In genomic region chrX:22594771-22595170, GRCh38 we compare ENCODE assay signal across 29 cellular contexts.
"Had no signal": no experiment of that assay in that cellular context is flagged by ENCODE, and none has a peak within 500 bp of the region (broad histone marks: within the 10 kb centered on the region; RNA-seq: fewer than 3 reads in every experiment).

No MANE protein-coding gene starts in this region.

- H3K9me3 Mint-ChIP-seq: stimulated activated memory B cell treated with anti-CD40 and anti-IgM and Interleukin-4, amounts not matched to agents 10 μg/mL and 1 μg/mL and 100 μg/mL, for 72 hours; stimulated activated naive CD8-positive, alpha-beta T cell treated with anti-CD3 and anti-CD28 coated beads, Interleukin-15, amount 100 ng/mL, for 72 hours; type B pancreatic cell had no signal

- H3K4me2 ChIP-seq: smooth muscle cell had no signal

- H3K27me3 Mint-ChIP-seq: naive thymus-derived CD8-positive, alpha-beta T cell; stimulated activated memory B cell treated with anti-CD40 and anti-IgM and Interleukin-4, amounts not matched to agents 10 μg/mL and 1 μg/mL and 100 μg/mL, for 72 hours; stimulated activated naive CD8-positive, alpha-beta T cell treated with anti-CD3 and anti-CD28 coated beads, Interleukin-15, amount 100 ng/mL, for 72 hours; type B pancreatic cell had no signal

- H3K36me3 ChIP-seq: left lung, lower lobe of right lung, pancreas, right atrium auricular region, right lobe of liver, tibial nerve, uterus had no signal

- H3K4me1 Mint-ChIP-seq: immature natural killer cell; naive thymus-derived CD8-positive, alpha-beta T cell; nephron; neural crest cell; stimulated activated memory B cell treated with anti-CD40 and anti-IgM and Interleukin-4, amounts not matched to agents 10 μg/mL and 1 μg/mL and 100 μg/mL, for 72 hours; stimulated activated naive CD8-positive, alpha-beta T cell treated with anti-CD3 and anti-CD28 coated beads, Interleukin-15, amount 100 ng/mL, for 72 hours had no signal

- FAIRE-seq: islet of Langerhans, kidney had no signal

- H3K27ac ChIP-seq: left lung, lower lobe of right lung, pancreas, psoas muscle, right atrium auricular region, right lobe of liver, tibial nerve, uterus had no signal

- H3K36me3 Mint-ChIP-seq: immature natural killer cell; naive thymus-derived CD8-positive, alpha-beta T cell; stimulated activated memory B cell treated with anti-CD40 and anti-IgM and Interleukin-4, amounts not matched to agents 10 μg/mL and 1 μg/mL and 100 μg/mL, for 72 hours; type B pancreatic cell had no signal

- ATAC-seq: left colon; left lung; lower lobe of right lung; naive thymus-derived CD8-positive, alpha-beta T cell; pancreas; psoas muscle; right lobe of liver; stimulated activated memory B cell treated with anti-CD40 and anti-IgM and Interleukin-4, amounts not matched to agents 10 μg/mL and 1 μg/mL and 100 μg/mL, for 72 hours; stimulated activated naive CD8-positive, alpha-beta T cell treated with anti-CD3 and anti-CD28 coated beads, Interleukin-15, amount 100 ng/mL, for 72 hours had no signal

- H3K9me3 ChIP-seq: left lung, lower lobe of right lung, pancreas, psoas muscle, right lobe of liver, tibial nerve, uterus had no signal

- H3K4me1 ChIP-seq: left lung, lower lobe of right lung, pancreas, psoas muscle, right atrium auricular region, right lobe of liver, tibial nerve, uterus had no signal

- H3K27me3 ChIP-seq: right atrium auricular region, right lobe of liver, tibial nerve, uterus had no signal

- H3K27ac Mint-ChIP-seq: immature natural killer cell; naive thymus-derived CD8-positive, alpha-beta T cell; nephron; stimulated activated memory B cell treated with anti-CD40 and anti-IgM and Interleukin-4, amounts not matched to agents 10 μg/mL and 1 μg/mL and 100 μg/mL, for 72 hours; stimulated activated naive CD8-positive, alpha-beta T cell treated with anti-CD3 and anti-CD28 coated beads, Interleukin-15, amount 100 ng/mL, for 72 hours; type B pancreatic cell had no signal

- H3K4me3 ChIP-seq: left lung, lower lobe of right lung, pancreas, psoas muscle, right atrium auricular region, right lobe of liver, smooth muscle cell, tibial nerve, uterus had no signal

- H3K4me3 Mint-ChIP-seq: immature natural killer cell; naive thymus-derived CD8-positive, alpha-beta T cell; nephron; neural crest cell; stimulated activated memory B cell treated with anti-CD40 and anti-IgM and Interleukin-4, amounts not matched to agents 10 μg/mL and 1 μg/mL and 100 μg/mL, for 72 hours; stimulated activated naive CD8-positive, alpha-beta T cell treated with anti-CD3 and anti-CD28 coated beads, Interleukin-15, amount 100 ng/mL, for 72 hours; type B pancreatic cell had no signal

- DNase-seq: hypothalamus; immature natural killer cell; kidney; left colon; left lung; lower lobe of right lung; mammary epithelial cell; mesenchymal stem cell; naive thymus-derived CD8-positive, alpha-beta T cell; nucleus accumbens; pancreas; psoas muscle; right lobe of liver; stimulated activated CD4-positive, alpha-beta T cell treated with anti-CD3 and anti-CD28 coated beads, Interleukin-1b, Interleukin-23, amount 100 ng/mL, for 48 hours; stimulated activated CD4-positive, alpha-beta T cell treated with anti-CD3 and anti-CD28 coated beads, Interleukin-2, amount 100 ng/mL, for 48 hours; stimulated activated CD4-positive, alpha-beta T cell treated with anti-CD3 and anti-CD28 coated beads, Interleukin-4, amount 100 ng/mL, for 4 hours; stimulated activated CD8-positive, alpha-beta memory T cell treated with anti-CD3 and anti-CD28 coated beads, Interleukin-4, amount 100 ng/mL, for 48 hours; stimulated activated naive CD4-positive, alpha-beta T cell treated with Interleukin-2 at 50 U/mL for 16 hours; stimulated activated naive CD8-positive, alpha-beta T cell treated with anti-CD3 and anti-CD28 coated beads, Interleukin-15, amount 100 ng/mL, for 72 hours; substantia nigra; uterus had no signal
